Comparison of ENCODE assay signal across 1 cellular context in the genomic region with DNA sequence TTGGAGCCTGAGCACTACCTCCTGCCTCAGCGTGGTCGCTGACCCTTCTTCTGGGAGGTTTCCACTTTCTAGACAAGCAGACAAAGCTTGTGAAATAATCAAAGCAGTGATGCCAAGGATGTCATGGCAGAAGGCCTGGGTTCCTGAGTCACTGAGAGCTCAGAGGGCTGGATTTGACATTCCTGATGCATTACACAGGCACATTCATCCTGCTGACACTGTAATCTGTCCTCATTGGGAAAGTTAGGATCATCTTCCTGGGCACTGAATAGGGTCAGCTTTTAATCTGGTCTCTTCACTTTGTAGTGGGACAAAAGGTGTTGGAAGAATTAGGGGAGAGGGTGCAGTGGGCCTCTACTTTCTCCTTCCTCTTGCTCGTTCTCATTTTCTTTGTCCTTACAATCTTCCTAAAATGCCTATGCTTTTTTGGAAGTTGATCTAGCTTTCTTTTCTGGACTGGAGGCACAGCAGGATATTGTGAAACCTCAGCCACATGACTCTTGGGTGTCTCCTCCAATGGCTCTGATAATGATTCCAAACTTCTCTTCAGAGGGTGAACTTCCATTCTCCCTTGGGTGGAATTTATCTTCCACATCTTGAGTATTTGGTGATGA.
TF ChIP-seq lines count a peak whose summit lies in the region.

No MANE protein-coding gene starts in this region.

TF ChIP-seq in HCT116, 20 proteins besides CTCF, POLR2A, EP300 and RAD21:
- no peak for TF ChIP-seq EZH2phosphoT487 (IDR thresholded peaks at IDR 0.05; ENCODE audit: borderline replicate concordance)
- TF ChIP-seq ZFX (IDR thresholded peaks at IDR 0.05), result no peak
- TF ChIP-seq, protein P1, sequence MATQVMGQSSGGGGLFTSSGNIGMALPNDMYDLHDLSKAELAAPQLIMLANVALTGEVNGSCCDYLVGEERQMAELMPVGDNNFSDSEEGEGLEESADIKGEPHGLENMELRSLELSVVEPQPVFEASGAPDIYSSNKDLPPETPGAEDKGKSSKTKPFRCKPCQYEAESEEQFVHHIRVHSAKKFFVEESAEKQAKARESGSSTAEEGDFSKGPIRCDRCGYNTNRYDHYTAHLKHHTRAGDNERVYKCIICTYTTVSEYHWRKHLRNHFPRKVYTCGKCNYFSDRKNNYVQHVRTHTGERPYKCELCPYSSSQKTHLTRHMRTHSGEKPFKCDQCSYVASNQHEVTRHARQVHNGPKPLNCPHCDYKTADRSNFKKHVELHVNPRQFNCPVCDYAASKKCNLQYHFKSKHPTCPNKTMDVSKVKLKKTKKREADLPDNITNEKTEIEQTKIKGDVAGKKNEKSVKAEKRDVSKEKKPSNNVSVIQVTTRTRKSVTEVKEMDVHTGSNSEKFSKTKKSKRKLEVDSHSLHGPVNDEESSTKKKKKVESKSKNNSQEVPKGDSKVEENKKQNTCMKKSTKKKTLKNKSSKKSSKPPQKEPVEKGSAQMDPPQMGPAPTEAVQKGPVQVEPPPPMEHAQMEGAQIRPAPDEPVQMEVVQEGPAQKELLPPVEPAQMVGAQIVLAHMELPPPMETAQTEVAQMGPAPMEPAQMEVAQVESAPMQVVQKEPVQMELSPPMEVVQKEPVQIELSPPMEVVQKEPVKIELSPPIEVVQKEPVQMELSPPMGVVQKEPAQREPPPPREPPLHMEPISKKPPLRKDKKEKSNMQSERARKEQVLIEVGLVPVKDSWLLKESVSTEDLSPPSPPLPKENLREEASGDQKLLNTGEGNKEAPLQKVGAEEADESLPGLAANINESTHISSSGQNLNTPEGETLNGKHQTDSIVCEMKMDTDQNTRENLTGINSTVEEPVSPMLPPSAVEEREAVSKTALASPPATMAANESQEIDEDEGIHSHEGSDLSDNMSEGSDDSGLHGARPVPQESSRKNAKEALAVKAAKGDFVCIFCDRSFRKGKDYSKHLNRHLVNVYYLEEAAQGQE (IDR thresholded peaks at IDR 0.05; ENCODE audit: low read depth), result no peak
- no peak for TF ChIP-seq ZNF274 (IDR thresholded peaks at IDR 0.05; ENCODE audit: low read depth, low read length)
- no peak for TF ChIP-seq EGR1 (IDR thresholded peaks at IDR 0.05; ENCODE audit: low read depth)
- TF ChIP-seq, protein P2, sequence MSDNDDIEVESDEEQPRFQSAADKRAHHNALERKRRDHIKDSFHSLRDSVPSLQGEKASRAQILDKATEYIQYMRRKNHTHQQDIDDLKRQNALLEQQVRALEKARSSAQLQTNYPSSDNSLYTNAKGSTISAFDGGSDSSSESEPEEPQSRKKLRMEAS (IDR thresholded peaks at IDR 0.05), result peak; percentile 55; the same call in 1 of the 2 replicates
- TF ChIP-seq CBX3 (IDR thresholded peaks at IDR 0.05; ENCODE audit: low read depth), result peak; percentile 76
- peak; percentile 43 for TF ChIP-seq YY1 (IDR thresholded peaks at IDR 0.05; ENCODE audit: extremely low read depth, insufficient replicate concordance, low read depth, low read length)
- TF ChIP-seq TCF7L2 (IDR thresholded peaks at IDR 0.05; ENCODE audit: borderline replicate concordance, extremely low read depth, insufficient read depth, insufficient read length), result peak; percentile 55
- TF ChIP-seq FOSL1 (IDR thresholded peaks at IDR 0.05; ENCODE audit: low read depth), result peak; percentile 88
- 0 out of 2 replicates have a peak, but pooled peaks have one; percentile 31 for TF ChIP-seq SRF (IDR thresholded peaks at IDR 0.05; ENCODE audit: low read depth)
- TF ChIP-seq JUND (IDR thresholded peaks at IDR 0.05), result peak; percentile 77
- TF ChIP-seq, protein P3, sequence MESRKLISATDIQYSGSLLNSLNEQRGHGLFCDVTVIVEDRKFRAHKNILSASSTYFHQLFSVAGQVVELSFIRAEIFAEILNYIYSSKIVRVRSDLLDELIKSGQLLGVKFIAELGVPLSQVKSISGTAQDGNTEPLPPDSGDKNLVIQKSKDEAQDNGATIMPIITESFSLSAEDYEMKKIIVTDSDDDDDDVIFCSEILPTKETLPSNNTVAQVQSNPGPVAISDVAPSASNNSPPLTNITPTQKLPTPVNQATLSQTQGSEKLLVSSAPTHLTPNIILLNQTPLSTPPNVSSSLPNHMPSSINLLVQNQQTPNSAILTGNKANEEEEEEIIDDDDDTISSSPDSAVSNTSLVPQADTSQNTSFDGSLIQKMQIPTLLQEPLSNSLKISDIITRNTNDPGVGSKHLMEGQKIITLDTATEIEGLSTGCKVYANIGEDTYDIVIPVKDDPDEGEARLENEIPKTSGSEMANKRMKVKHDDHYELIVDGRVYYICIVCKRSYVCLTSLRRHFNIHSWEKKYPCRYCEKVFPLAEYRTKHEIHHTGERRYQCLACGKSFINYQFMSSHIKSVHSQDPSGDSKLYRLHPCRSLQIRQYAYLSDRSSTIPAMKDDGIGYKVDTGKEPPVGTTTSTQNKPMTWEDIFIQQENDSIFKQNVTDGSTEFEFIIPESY (IDR thresholded peaks at IDR 0.05; ENCODE audit: extremely low read depth, insufficient replicate concordance, low read length), result no peak
- peak; percentile 41; the same call in 1 of the 2 replicates for TF ChIP-seq SIN3A (IDR thresholded peaks at IDR 0.05; ENCODE audit: low read depth)
- TF ChIP-seq SP1 (IDR thresholded peaks at IDR 0.05; ENCODE audit: low read depth), result peak; percentile 76
- no peak for TF ChIP-seq POLR2AphosphoS5 (IDR thresholded peaks at IDR 0.05; ENCODE audit: low read depth, low read length)
- TF ChIP-seq EZH2 (IDR thresholded peaks at IDR 0.05), result no peak
- TF ChIP-seq ELF1 (IDR thresholded peaks at IDR 0.05; ENCODE audit: borderline replicate concordance, low read depth), result no peak; the same call in 1 of the 2 replicates
- TF ChIP-seq CEBPB (IDR thresholded peaks at IDR 0.05; ENCODE audit: low read depth), result peak; percentile 84
- TF ChIP-seq, protein P4, sequence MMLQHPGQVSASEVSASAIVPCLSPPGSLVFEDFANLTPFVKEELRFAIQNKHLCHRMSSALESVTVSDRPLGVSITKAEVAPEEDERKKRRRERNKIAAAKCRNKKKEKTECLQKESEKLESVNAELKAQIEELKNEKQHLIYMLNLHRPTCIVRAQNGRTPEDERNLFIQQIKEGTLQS (IDR thresholded peaks at IDR 0.05), result peak; percentile 74; the same call in 1 of the 2 replicates
